ENCODE assay signal across 28 cellular contexts in genomic region chr11:112831969-112832368, GRCh38.
"Had no signal": no experiment of that assay in that cellular context is flagged by ENCODE, and none has a peak within 500 bp of the region (broad histone marks: within the 10 kb centered on the region; RNA-seq: fewer than 3 reads in every experiment).

No MANE protein-coding gene starts in this region.

- H3K36me3 ChIP-seq: ascending aorta had no signal

- H3K4me1 Mint-ChIP-seq: activated CD4-positive, alpha-beta T cell treated with anti-CD3 and anti-CD28 coated beads, Interleukin-2, amount 10 ng/mL, durations not matched to agents 24 days and 14 days; activated naive CD4-positive, alpha-beta T cell treated with anti-CD3 and anti-CD28 coated beads, Interleukin-2, amount 50 U/mL, for 24 hours; activated naive CD8-positive, alpha-beta T cell treated with anti-CD3 and anti-CD28 coated beads, Interleukin-2, amount 10 ng/mL, durations not matched to agents 7 days and 5 days had no signal

- H3K9me3 ChIP-seq: ascending aorta had no signal

- H3K27ac ChIP-seq: ascending aorta had no signal

- DNase-seq: activated CD4-positive, alpha-beta T cell treated with anti-CD3 and anti-CD28 coated beads, Interleukin-2, amount 10 ng/mL, durations not matched to agents 24 days and 14 days; activated CD4-positive, alpha-beta T cell treated with anti-CD3 and anti-CD28 coated beads, Interleukin-2, amount 50 U/mL, for 4 hours; activated CD8-positive, alpha-beta T cell treated with anti-CD3 and anti-CD28 coated beads for 36 hours; activated gamma-delta T cell; activated naive CD4-positive, alpha-beta T cell treated with Interleukin-2 at 50 U/mL for 16 hours; activated naive CD8-positive, alpha-beta T cell treated with anti-CD3 and anti-CD28 coated beads, Interleukin-2, amount 10 ng/mL, durations not matched to agents 7 days and 5 days; activated T-cell treated with anti-CD3 and anti-CD28 coated beads, Interleukin-2, amount 50 U/mL, for 1 hour; activated T-cell treated with anti-CD3 and anti-CD28 coated beads, Interleukin-2, amount 50 U/mL, for 72 hours; amygdala; Kasumi-1; KG1; NCI-H1092 treated with DMSO at 0.1 percent for 48 hours; NCI-H1417 treated with DMSO at 0.1 percent for 48 hours; NCI-H187 treated with DMSO at 0.1 percent for 48 hours; NCI-H2081; NCI-H2171 treated with DMSO at 0.1 percent for 48 hours; NCI-H2227 treated with DMSO at 0.1 percent for 48 hours; NCI-H446 treated with DMSO at 0.1 percent for 48 hours; SIG-M5; T-helper 1 cell; T-helper 2 cell; T-helper 9 cell had no signal

- H3K36me3 Mint-ChIP-seq: activated naive CD4-positive, alpha-beta T cell treated with anti-CD3 and anti-CD28 coated beads, Interleukin-2, amount 50 U/mL, for 24 hours; activated naive CD8-positive, alpha-beta T cell treated with anti-CD3 and anti-CD28 coated beads, Interleukin-2, amount 10 ng/mL, durations not matched to agents 7 days and 5 days had no signal

- H3K4me3 Mint-ChIP-seq: activated CD4-positive, alpha-beta T cell treated with anti-CD3 and anti-CD28 coated beads, Interleukin-2, amount 10 ng/mL, durations not matched to agents 24 days and 14 days; activated CD8-positive, alpha-beta T cell treated with anti-CD3 and anti-CD28 coated beads for 36 hours; activated naive CD4-positive, alpha-beta T cell treated with anti-CD3 and anti-CD28 coated beads, Interleukin-2, amount 50 U/mL, for 24 hours; activated naive CD8-positive, alpha-beta T cell treated with anti-CD3 and anti-CD28 coated beads, Interleukin-2, amount 10 ng/mL, durations not matched to agents 7 days and 5 days; activated T-cell treated with anti-CD3 and anti-CD28 coated beads, Interleukin-2, amount 50 U/mL, for 72 hours had no signal

- H3K27me3 ChIP-seq: ascending aorta had no signal

- ATAC-seq: activated CD8-positive, alpha-beta T cell treated with anti-CD3 and anti-CD28 coated beads for 36 hours; activated T-cell treated with anti-CD3 and anti-CD28 coated beads, Interleukin-2, amount 50 U/mL, for 72 hours; Panc1; Right ventricle myocardium inferior; SK-N-SH treated with all-trans-retinoic acid at 6 μM for 48 hours had no signal

- H3K27ac Mint-ChIP-seq: activated CD4-positive, alpha-beta T cell treated with anti-CD3 and anti-CD28 coated beads, Interleukin-2, amount 10 ng/mL, durations not matched to agents 24 days and 14 days; activated CD8-positive, alpha-beta T cell treated with anti-CD3 and anti-CD28 coated beads for 36 hours; activated naive CD4-positive, alpha-beta T cell treated with anti-CD3 and anti-CD28 coated beads, Interleukin-2, amount 50 U/mL, for 24 hours; activated naive CD8-positive, alpha-beta T cell treated with anti-CD3 and anti-CD28 coated beads, Interleukin-2, amount 10 ng/mL, durations not matched to agents 7 days and 5 days; activated T-cell treated with anti-CD3 and anti-CD28 coated beads, Interleukin-2, amount 50 U/mL, for 72 hours; activated T-helper 2 cell treated with anti-CD3 and anti-CD28 coated beads, Interferon-gamma antibody, Interleukin-2, Interleukin-4, amounts not matched to agents 10 μg/mL and 5 μg/mL and 100 μg/mL, durations not matched to agents 14 hours and 24 hours and 36 hours had no signal

- H3K4me3 ChIP-seq: ascending aorta had no signal

- H3K27me3 Mint-ChIP-seq: activated CD4-positive, alpha-beta T cell treated with anti-CD3 and anti-CD28 coated beads, Interleukin-2, amount 10 ng/mL, durations not matched to agents 24 days and 14 days; activated CD8-positive, alpha-beta T cell treated with anti-CD3 and anti-CD28 coated beads for 36 hours had no signal

- H3K9me3 Mint-ChIP-seq: activated CD4-positive, alpha-beta T cell treated with anti-CD3 and anti-CD28 coated beads, Interleukin-2, amount 10 ng/mL, durations not matched to agents 24 days and 14 days; activated CD8-positive, alpha-beta T cell treated with anti-CD3 and anti-CD28 coated beads for 36 hours; activated naive CD4-positive, alpha-beta T cell treated with anti-CD3 and anti-CD28 coated beads, Interleukin-2, amount 50 U/mL, for 24 hours; activated naive CD8-positive, alpha-beta T cell treated with anti-CD3 and anti-CD28 coated beads, Interleukin-2, amount 10 ng/mL, durations not matched to agents 7 days and 5 days; activated T-cell treated with anti-CD3 and anti-CD28 coated beads, Interleukin-2, amount 50 U/mL, for 72 hours; activated T-helper 2 cell treated with anti-CD3 and anti-CD28 coated beads, Interferon-gamma antibody, Interleukin-2, Interleukin-4, amounts not matched to agents 10 μg/mL and 5 μg/mL and 100 μg/mL, durations not matched to agents 14 hours and 24 hours and 36 hours had no signal
